20 cellular contexts compared by ENCODE assay signal in genomic region chr1:175890958-175891357, GRCh38.
DNase-seq lines count a peak whose midpoint lies in the region; ATAC-seq and TF ChIP-seq lines count a peak whose summit lies in the region.
"Had no signal": no experiment of that assay in that cellular context is flagged by ENCODE, and none has a peak within 500 bp of the region (broad histone marks: within the 10 kb centered on the region; RNA-seq: fewer than 3 reads in every experiment).

No MANE protein-coding gene starts in this region.

- no peak overlapping the region for H3K27ac ChIP-seq in gastroesophageal sphincter
- H3K27ac ChIP-seq: 22Rv1, C4-2B, GM23248 had no signal

- H3K36me3 ChIP-seq in Caco-2 (ENCODE audit: control insufficient read depth, insufficient read depth, low read length) (no peaks in the 10 kb centered on the region), gastroesophageal sphincter (no peaks in the 10 kb centered on the region)
- H3K36me3 ChIP-seq: BLaER1 had no signal

- 91 to 93% methylated on average over 6 to 7 of the region's 7 CpGs for WGBS in gastroesophageal sphincter (ENCODE audit: low coverage in 1 of 2), 2 donors

- TF ChIP-seq EP300 in gastroesophageal sphincter (IDR thresholded peaks at IDR 0.05), result no peak

- H3K9me3 ChIP-seq in Caco-2 (no peaks in the 10 kb centered on the region), gastroesophageal sphincter (no peaks in the 10 kb centered on the region)

- TF ChIP-seq POLR2A in gastroesophageal sphincter (IDR thresholded peaks at IDR 0.05), result no peak

- H3K9me3 Mint-ChIP-seq in activated CD8-positive, alpha-beta memory T cell treated with anti-CD3 and anti-CD28 coated beads, Interleukin-2, amount 10 ng/mL, durations not matched to agents 7 days and 5 days (ENCODE audit: low read depth), result peaks cover 2% of the 10 kb centered on the region
- no peaks in the 10 kb centered on the region for H3K9me3 Mint-ChIP-seq in Caco-2 (ENCODE audit: unreplicated experiment)
- H3K9me3 Mint-ChIP-seq: CD8-positive, alpha-beta T cell had no signal

- ATAC-seq in activated CD8-positive, alpha-beta memory T cell treated with anti-CD3 and anti-CD28 coated beads, Interleukin-2, amount 10 ng/mL, durations not matched to agents 7 days and 5 days, result no peak
- ATAC-seq in gastroesophageal sphincter, result no peak
- ATAC-seq: CD8-positive, alpha-beta T cell; GM12878 had no signal

- no peak for TF ChIP-seq CTCF in Caco-2 (IDR thresholded peaks at IDR 0.05; ENCODE audit: insufficient read depth in 1 of 2, low read depth in 1 of 2, low read length in 1 of 2, severe bottlenecking in 1 of 2, unreplicated experiment in 1 of 2)
- TF ChIP-seq CTCF in gastroesophageal sphincter (IDR thresholded peaks at IDR 0.05), result no peak

- no TSS peak for BruUV-seq in Caco-2 (replicated peaks; lab: Mats Ljungman, UMichigan)

- CTCF ChIA-PET in activated CD8-positive, alpha-beta memory T cell treated with anti-CD3 and anti-CD28 coated beads, Interleukin-2, amount 10 ng/mL, durations not matched to agents 7 days and 5 days (lab: Charles Lee), result interaction anchor here (0.6 kb wide), 1 partner anchor 52 kb away, joined by 3 read pairs; no protein-coding TSS in a partner anchor
- CTCF ChIA-PET in Caco-2 (lab: Charles Lee), result no interaction called here

- intact Hi-C loops in Caco-2 (cut with micrococcal nuclease; ENCODE audit: unreplicated experiment), result no loop called here

- H3K4me1 ChIP-seq in Caco-2, result no peaks in the 10 kb centered on the region
- H3K4me1 ChIP-seq in gastroesophageal sphincter, result peaks cover 0 to 1% (median 0%) of the 10 kb centered on the region in 3 donors

- H3K27ac Mint-ChIP-seq in activated CD8-positive, alpha-beta memory T cell treated with anti-CD3 and anti-CD28 coated beads, Interleukin-2, amount 10 ng/mL, durations not matched to agents 7 days and 5 days, result no peak overlapping the region
- H3K27ac Mint-ChIP-seq in Caco-2 (ENCODE audit: unreplicated experiment), result peak overlapping the region; percentile 69
- H3K27ac Mint-ChIP-seq: B cell; CD4-positive, CD25-positive, alpha-beta regulatory T cell; CD8-positive, alpha-beta T cell had no signal

- no peaks in the 10 kb centered on the region for H3K4me1 Mint-ChIP-seq in activated CD8-positive, alpha-beta memory T cell treated with anti-CD3 and anti-CD28 coated beads, Interleukin-2, amount 10 ng/mL, durations not matched to agents 7 days and 5 days
- no peaks in the 10 kb centered on the region for H3K4me1 Mint-ChIP-seq in Caco-2 (ENCODE audit: low read depth, unreplicated experiment)
- H3K4me1 Mint-ChIP-seq: B cell; CD4-positive, CD25-positive, alpha-beta regulatory T cell had no signal

- POLR2A ChIA-PET in Caco-2 (lab: Charles Lee), result no interaction called here

- no peak overlapping the region for H3K4me3 ChIP-seq in Caco-2 (ENCODE audit: low read depth, low read length)
- H3K4me3 ChIP-seq in gastroesophageal sphincter, result no peak overlapping the region
- H3K4me3 ChIP-seq: BLaER1, GM12878, GM23248 had no signal

- H3K27me3 ChIP-seq in Caco-2 (replicated peaks; ENCODE audit: control insufficient read depth, insufficient read depth, low read length) (no peaks in the 10 kb centered on the region), gastroesophageal sphincter (no peaks in the 10 kb centered on the region)
- H3K27me3 ChIP-seq: BLaER1 had no signal

- H3K4me3 Mint-ChIP-seq in activated CD8-positive, alpha-beta memory T cell treated with anti-CD3 and anti-CD28 coated beads, Interleukin-2, amount 10 ng/mL, durations not matched to agents 7 days and 5 days, result no peak overlapping the region
- H3K4me3 Mint-ChIP-seq in Caco-2 (ENCODE audit: unreplicated experiment), result no peak overlapping the region
- H3K4me3 Mint-ChIP-seq: B cell; CD4-positive, CD25-positive, alpha-beta regulatory T cell; CD8-positive, alpha-beta T cell had no signal

- H3K36me3 Mint-ChIP-seq in activated CD8-positive, alpha-beta memory T cell treated with anti-CD3 and anti-CD28 coated beads, Interleukin-2, amount 10 ng/mL, durations not matched to agents 7 days and 5 days, result no peaks in the 10 kb centered on the region
- no peaks in the 10 kb centered on the region for H3K36me3 Mint-ChIP-seq in Caco-2 (ENCODE audit: insufficient read depth, unreplicated experiment)
- H3K36me3 Mint-ChIP-seq: CD4-positive, CD25-positive, alpha-beta regulatory T cell; CD8-positive, alpha-beta T cell had no signal

- H3K27me3 Mint-ChIP-seq in activated CD8-positive, alpha-beta memory T cell treated with anti-CD3 and anti-CD28 coated beads, Interleukin-2, amount 10 ng/mL, durations not matched to agents 7 days and 5 days, result peaks cover 3% of the 10 kb centered on the region
- no peaks in the 10 kb centered on the region for H3K27me3 Mint-ChIP-seq in Caco-2 (ENCODE audit: insufficient read depth, unreplicated experiment)
- H3K27me3 Mint-ChIP-seq: CD4-positive, CD25-positive, alpha-beta regulatory T cell had no signal

- DNase-seq in activated CD8-positive, alpha-beta memory T cell treated with anti-CD3 and anti-CD28 coated beads for 24 hours, result peak; percentile 21
- no peak for DNase-seq in activated CD8-positive, alpha-beta memory T cell treated with anti-CD3 and anti-CD28 coated beads, Interleukin-2, amount 10 ng/mL, durations not matched to agents 7 days and 5 days
- no peak for DNase-seq in Caco-2
- DNase-seq in islet precursor cell, result peak; percentile 33
- no peak for DNase-seq in NCI-H146 (lab: John Stamatoyannopoulos, UW)
- DNase-seq: CD4-positive, CD25-positive, alpha-beta regulatory T cell; CD8-positive, alpha-beta T cell; DMS 273 treated with DMSO at 0.1 percent for 48 hours; DMS79; EL; GDM1; GM23248; H7; HCEC 1CT had no signal

Comparison
In these comparisons a context has a peak if more than half of its experiments do, and no peak if none do; other contexts are left out.
1. DNase-seq: peak in activated CD8-positive, alpha-beta memory T cell treated with anti-CD3 and anti-CD28 coated beads for 24 hours (single experiment) and islet precursor cell (single experiment); none in activated CD8-positive, alpha-beta memory T cell treated with anti-CD3 and anti-CD28 coated beads, Interleukin-2, amount 10 ng/mL, durations not matched to agents 7 days and 5 days (single experiment), Caco-2 (0 of 2) and NCI-H146 (single experiment).